In the genomic region with DNA sequence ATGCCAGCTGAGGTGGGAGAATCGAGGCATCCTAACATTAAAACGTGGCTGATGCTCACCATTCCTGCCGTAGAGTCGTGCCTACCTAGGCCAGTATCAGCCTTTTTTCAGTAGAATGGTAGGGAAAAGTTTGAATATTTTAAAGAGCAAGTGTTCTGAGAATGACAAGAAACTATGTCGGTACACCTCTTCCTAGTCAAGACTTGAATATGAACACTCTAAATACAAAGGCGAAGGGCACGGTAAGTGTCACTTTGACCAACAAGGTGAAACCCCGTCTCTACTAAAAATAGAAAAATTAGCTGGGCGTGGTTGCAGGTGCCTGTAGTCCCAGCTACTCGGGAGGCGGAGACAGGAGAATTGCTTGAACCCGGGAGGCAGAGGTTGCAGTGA, we compare ENCODE assay signal across 8 cellular contexts. TPM values are rescaled to one million over a fixed set of nuclear protein-coding genes. Genes with fewer than 3 reads are reported as not detected.
DNase-seq lines count a peak whose midpoint lies in the region; ATAC-seq and TF ChIP-seq lines count a peak whose summit lies in the region.

No MANE protein-coding gene starts in this region.

- no peak for ATAC-seq in activated T-cell treated with anti-CD3 and anti-CD28 coated beads, Interleukin-2, amount 50 U/mL, for 72 hours (replicated peaks in 1 of 2)
- no peak for ATAC-seq in HG03045 (IDR thresholded peaks at IDR 0.05; ENCODE audit: unreplicated experiment)

- H3K4me1 ChIP-seq in adipocyte (ENCODE audit: control insufficient read depth, insufficient read depth, low read length), result peaks cover 16% of the 10 kb centered on the region
- peaks cover 11 to 25% (median 16%) of the 10 kb centered on the region in 4 donors for H3K4me1 ChIP-seq in transverse colon

- H3K27ac Mint-ChIP-seq in activated T-cell treated with anti-CD3 and anti-CD28 coated beads, Interleukin-2, amount 50 U/mL, for 72 hours, result no peak overlapping the region

- TF ChIP-seq CTCF in lower leg skin (IDR thresholded peaks at IDR 0.05) (no peak), transverse colon (IDR thresholded peaks at IDR 0.05) (no peak)

- TF ChIP-seq POLR2A in lower leg skin (IDR thresholded peaks at IDR 0.05) (no peak), transverse colon (IDR thresholded peaks at IDR 0.05) (no peak)

- TF ChIP-seq EP300 in transverse colon (IDR thresholded peaks at IDR 0.05; ENCODE audit: low read depth), result no peak

- H3K9me3 Mint-ChIP-seq in activated T-cell treated with anti-CD3 and anti-CD28 coated beads, Interleukin-2, amount 50 U/mL, for 72 hours, result no peaks in the 10 kb centered on the region

- peak overlapping the region; percentile 93 for H3K9ac ChIP-seq in adipocyte (ENCODE audit: low read length)

- no peaks in the 10 kb centered on the region for H3K27me3 Mint-ChIP-seq in activated T-cell treated with anti-CD3 and anti-CD28 coated beads, Interleukin-2, amount 50 U/mL, for 72 hours (ENCODE audit: low read depth)

- WGBS in lower leg skin, 2 donors, result 23 to 25% methylated on average over 12 of the region's 12 CpGs
- 19 to 60% methylated on average over 2 to 12 of the region's 12 CpGs for WGBS in transverse colon (ENCODE audit: low coverage in 1 of 2), 2 donors

- intact Hi-C loops in lower leg skin (cut with DNase I; ENCODE audit: low total_unique reads), result no loop called here
- intact Hi-C loops in transverse colon (cut with DNase I; ENCODE audit: low total_unique reads), result no loop called here

- H3K27me3 ChIP-seq in adipocyte (replicated peaks; ENCODE audit: control insufficient read depth, insufficient read depth, low read length), result no peaks in the 10 kb centered on the region
- no peaks in the 10 kb centered on the region for H3K27me3 ChIP-seq in transverse colon

- no peaks in the 10 kb centered on the region for H3K9me3 ChIP-seq in adipocyte (ENCODE audit: control insufficient read depth, low read length)
- H3K9me3 ChIP-seq in transverse colon, result no peaks in the 10 kb centered on the region

- peaks cover 22% of the 10 kb centered on the region for H3K4me1 Mint-ChIP-seq in activated T-cell treated with anti-CD3 and anti-CD28 coated beads, Interleukin-2, amount 50 U/mL, for 72 hours (ENCODE audit: low read depth)

- peak overlapping the region; percentile 91 to 93 (median 92) for H3K27ac ChIP-seq in transverse colon

- DNase-seq in activated T-cell treated with anti-CD3 and anti-CD28 coated beads, Interleukin-2, amount 50 U/mL, for 72 hours, result no peak
- no peak for DNase-seq in activated T-cell treated with anti-CD3 and anti-CD28 coated beads, Interleukin-2, amount 50 U/mL, for 1 hour
- DNase-seq in adipocyte (ENCODE audit: low read depth), result no peak
- no peak for DNase-seq in lower leg skin (ENCODE audit: low spot score in 2 of 2)
- DNase-seq in transverse colon, result no peak
- no peak for DNase-seq in DMS53 treated with DMSO at 0.1 percent for 48 hours (lab: John Stamatoyannopoulos, UW; ENCODE audit: unreplicated experiment)
- no peak for DNase-seq in GM19238 (ENCODE audit: insufficient read length, low spot score)

- H3K36me3 ChIP-seq in adipocyte (ENCODE audit: control insufficient read depth, insufficient read depth, low read length, severe bottlenecking) (no peaks in the 10 kb centered on the region), transverse colon (no peaks in the 10 kb centered on the region)

- peak overlapping the region; percentile 94 to 98 for H3K4me3 Mint-ChIP-seq in activated T-cell treated with anti-CD3 and anti-CD28 coated beads, Interleukin-2, amount 50 U/mL, for 72 hours

- no peaks in the 10 kb centered on the region for H3K36me3 Mint-ChIP-seq in activated T-cell treated with anti-CD3 and anti-CD28 coated beads, Interleukin-2, amount 50 U/mL, for 72 hours (ENCODE audit: insufficient read depth in 2 of 2)

- H3K4me3 ChIP-seq in adipocyte (ENCODE audit: low read length) (peak overlapping the region; percentile 96), lower leg skin (ENCODE audit: low read depth, poor library complexity, severe bottlenecking) (peak overlapping the region; percentile 95), transverse colon (peak overlapping the region; percentile 70 to 94 (median 82))

- in situ Hi-C loops in transverse colon (cut with MboI; ENCODE audit: low pct_ligation_motif_present in 1 of 4, low pct_unique_long_range_greater_than_20kb in 1 of 4, low sequenced_read_pairs in 3 of 4), result loop anchor here in 1 of 4 donors (25.0 kb wide), 1 partner anchor 145 kb away; the partner anchor contains the start of gene LATS1

RNA-seq across cellular contexts. Expression of gene GINM1, which starts 1.0 kb away (rescaled TPM):
- 10 to 100 TPM; 15.3 to 23.3 TPM for total RNA-seq in activated T-cell treated with anti-CD3 and anti-CD28 coated beads, Interleukin-2, amount 50 U/mL, for 72 hours
- total RNA-seq in lower leg skin, result 10 to 100 TPM; 37.3 to 49.0 (median 43.7) TPM
- 10 to 100 TPM; 19.1 to 49.6 (median 35.9) TPM for total RNA-seq in transverse colon

RNA-seq across cellular contexts. Expression of gene PPIL4, which starts 21.3 kb away (rescaled TPM):
- 10 to 100 TPM; 29.5 to 42.0 TPM for total RNA-seq in activated T-cell treated with anti-CD3 and anti-CD28 coated beads, Interleukin-2, amount 50 U/mL, for 72 hours
- total RNA-seq in lower leg skin (10 to 100 TPM; 17.8 to 28.1 (median 24.0) TPM), transverse colon (10 to 100 TPM; 10.1 to 30.5 (median 19.0) TPM)
